In genomic region chr1:17274186-17275170, GRCh38 we compare ENCODE assay signal across 1 cellular context.
TF ChIP-seq lines count a peak whose summit lies in the region.

No MANE protein-coding gene starts in this region.

TF ChIP-seq in WTC11, 78 proteins besides CTCF, POLR2A, EP300 and RAD21 (continued from another document):
- TF ChIP-seq AFF4 (CRISPR knock-in tag; IDR thresholded peaks at IDR 0.05; ENCODE audit: borderline replicate concordance) (no peak), FOXP1 (CRISPR knock-in tag; IDR thresholded peaks at IDR 0.05; ENCODE audit: borderline replicate concordance) (no peak), E2F1 (CRISPR knock-in tag; IDR thresholded peaks at IDR 0.05) (no peak), NR1H2 (CRISPR knock-in tag; IDR thresholded peaks at IDR 0.05) (no peak), ERG (CRISPR knock-in tag; IDR thresholded peaks at IDR 0.05) (no peak)
